Comparison of ENCODE assay signal across 1 cellular context in genomic region chr14:49746476-49746875, GRCh38. TPM values are rescaled to one million over a fixed set of nuclear protein-coding genes. Genes with fewer than 3 reads are reported as not detected.
"Had no signal": no experiment of that assay in that cellular context is flagged by ENCODE, and none has a peak within 500 bp of the region (broad histone marks: within the 10 kb centered on the region; RNA-seq: fewer than 3 reads in every experiment).

No MANE protein-coding gene starts in this region.

RNA-seq across cellular contexts. Expression of gene KLHDC1, which starts 53.6 kb away (rescaled TPM):
- total RNA-seq: HT-29 had no signal
